In genomic region chr9:127262621-127263020, GRCh38 we compare ENCODE assay signal across 12 cellular contexts.
"Had no signal": no experiment of that assay in that cellular context is flagged by ENCODE, and none has a peak within 500 bp of the region (broad histone marks: within the 10 kb centered on the region; RNA-seq: fewer than 3 reads in every experiment).

No MANE protein-coding gene starts in this region.

- ATAC-seq: left lung, T-helper 17 cell, upper lobe of right lung had no signal

- H3K27me3 ChIP-seq: esophagus squamous epithelium, left lung, upper lobe of right lung had no signal

- H3K4me1 ChIP-seq: left lung, upper lobe of right lung had no signal

- H3K36me3 ChIP-seq: esophagus squamous epithelium, left lung, upper lobe of right lung had no signal

- DNase-seq: activated CD4-positive, alpha-beta T cell treated with anti-CD3 and anti-CD28 coated beads, Interleukin-2, amount 50 U/mL, for 48 hours; activated naive CD8-positive, alpha-beta T cell treated with anti-CD3 and anti-CD28 coated beads, Interleukin-2, amount 10 ng/mL, durations not matched to agents 7 days and 5 days; activated T-cell treated with anti-CD3 and anti-CD28 coated beads, Interleukin-2, amount 50 U/mL, for 48 hours; esophagus squamous epithelium; foreskin fibroblast; left lung; mesendoderm; retina; SHP77 treated with DMSO at 0.1 percent for 48 hours; small intestine; T-helper 17 cell; upper lobe of right lung had no signal

- H3K4me3 ChIP-seq: esophagus squamous epithelium, left lung, upper lobe of right lung had no signal

- H3K27ac ChIP-seq: left lung, upper lobe of right lung had no signal

- H3K9me3 ChIP-seq: esophagus squamous epithelium, left lung, upper lobe of right lung had no signal
